Comparison of ENCODE assay signal across 9 cellular contexts in the genomic region with DNA sequence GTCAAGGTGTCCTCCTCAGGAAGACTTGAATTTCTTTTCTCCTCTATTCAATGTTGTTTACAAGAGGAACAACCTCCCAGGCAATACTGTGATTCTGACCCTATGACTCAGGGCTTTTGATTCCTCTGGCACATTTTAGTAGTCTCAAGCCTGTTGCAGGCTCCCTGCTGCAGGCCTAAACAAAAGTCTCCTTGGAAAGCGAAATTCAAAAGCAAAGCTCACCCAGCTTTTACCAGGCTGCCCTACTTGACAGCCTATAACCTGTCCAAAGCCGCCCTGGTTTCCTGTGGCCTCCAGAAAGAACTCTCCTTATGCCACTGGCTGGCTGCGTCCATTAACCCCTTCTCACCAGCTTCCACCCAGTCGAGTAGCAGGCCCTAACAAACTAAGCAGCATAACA. TPM values are rescaled to one million over a fixed set of nuclear protein-coding genes. Genes with fewer than 3 reads are reported as not detected.
DNase-seq lines count a peak whose midpoint lies in the region; ATAC-seq and TF ChIP-seq lines count a peak whose summit lies in the region.
"Had no signal": no experiment of that assay in that cellular context is flagged by ENCODE, and none has a peak within 500 bp of the region (broad histone marks: within the 10 kb centered on the region; RNA-seq: fewer than 3 reads in every experiment).

No MANE protein-coding gene starts in this region.

- H3K27me3 ChIP-seq in AG04450 (ENCODE audit: control insufficient read depth, insufficient read depth, low read length) = no peaks in the 10 kb centered on the region
- H3K27me3 ChIP-seq in mucosa of rectum (ENCODE audit: control insufficient read depth in 2 of 2, insufficient read depth in 2 of 2, low read length in 2 of 2) = no peaks in the 10 kb centered on the region

- peak; percentile 61 for DNase-seq in AG04450 (ENCODE audit: low read depth, low spot score)
- peak; percentile 39 for DNase-seq in NCI-H69 (lab: John Stamatoyannopoulos, UW)
- peak; percentile 34 for DNase-seq in epidermal melanocyte (ENCODE audit: insufficient read length, low spot score)
- no peak for DNase-seq in HuH-7 (ENCODE audit: low spot score)
- no peak for DNase-seq in NCI-H146 (lab: John Stamatoyannopoulos, UW)
- DNase-seq in occipital lobe (lab: John Stamatoyannopoulos, UW) = no peak
- DNase-seq: stimulated activated CD4-positive, alpha-beta T cell treated with anti-CD3 and anti-CD28 coated beads, Interleukin-2, amount 100 ng/mL, for 48 hours had no signal

- H3K4me1 ChIP-seq in mucosa of rectum (ENCODE audit: control insufficient read depth in 2 of 2, insufficient read depth in 2 of 2, low read length in 2 of 2) = peaks cover 12 to 16% of the 10 kb centered on the region in 2 donors

- no peak overlapping the region for H3K9ac ChIP-seq in mucosa of rectum (ENCODE audit: low read depth in 1 of 2, low read length in 2 of 2)

- CTCF ChIA-PET in AG04450 (lab: Charles Lee) = interaction anchor here (1.6 to 4.9 kb wide), 2 partner anchors 11 to 89 kb away, joined by 7 to 26 read pairs; a partner anchor contains a TSS

- H3K36me3 ChIP-seq in mucosa of rectum (ENCODE audit: control insufficient read depth in 2 of 2, insufficient read depth in 2 of 2, low read length in 2 of 2) = no peaks in the 10 kb centered on the region

- no peak overlapping the region for H3K4me3 ChIP-seq in AG04450 (ENCODE audit: low read depth, low read length)
- H3K4me3 ChIP-seq in mucosa of rectum (ENCODE audit: low read length in 2 of 2) = no peak overlapping the region

- POLR2A ChIA-PET in AG04450 (lab: Yijun Ruan, JAX) = interaction anchor here (1.0 to 1.2 kb wide), 2 partner anchors 9 to 12 kb away, joined by 3 read pairs; a partner anchor contains a TSS

- H3K27ac ChIP-seq in AG04450 (ENCODE audit: low read depth, low read length) (peak overlapping the region; percentile 80), mucosa of rectum (ENCODE audit: low read depth in 2 of 2, low read length in 2 of 2) (peak overlapping the region; percentile 25 to 45)

- no peak for ATAC-seq in HG02571 (IDR thresholded peaks at IDR 0.05; ENCODE audit: unreplicated experiment)

- H3K9me3 ChIP-seq in AG04450 (ENCODE audit: control insufficient read depth, insufficient read depth, low read length) (no peaks in the 10 kb centered on the region), mucosa of rectum (ENCODE audit: control insufficient read depth in 2 of 2, low read length in 2 of 2) (no peaks in the 10 kb centered on the region)

- no peak for TF ChIP-seq CTCF in AG04450 (IDR thresholded peaks at IDR 0.05; ENCODE audit: low read depth, low read length)

RNA-seq across cellular contexts. Expression of a gene that starts 11.6 kb away (rescaled TPM):
- polyA plus RNA-seq in AG04450 (2011; rRNA removed) = 7.1 and 10.2 TPM in 2 replicates
- 13.1 and 20.9 TPM in 2 replicates for polyA minus RNA-seq in AG04450 (2011; rRNA and poly(A)+ RNA removed)
- total RNA-seq in occipital lobe = 21.1 TPM

RNA-seq across cellular contexts. Expression of a gene that starts 11.9 kb away (rescaled TPM):
- polyA plus RNA-seq in AG04450 (2011; rRNA removed) = 108 and 143 TPM in 2 replicates
- 103 and 120 TPM in 2 replicates for polyA minus RNA-seq in AG04450 (2011; rRNA and poly(A)+ RNA removed)
- 256 TPM for total RNA-seq in occipital lobe

Comparison
In these comparisons a context has a peak if more than half of its experiments do, and no peak if none do; other contexts are left out.
1. DNase-seq: peak in AG04450 (single experiment), NCI-H69 (single experiment) and epidermal melanocyte (single experiment); none in HuH-7 (single experiment), NCI-H146 (single experiment) and occipital lobe (single experiment).